In the genomic region with DNA sequence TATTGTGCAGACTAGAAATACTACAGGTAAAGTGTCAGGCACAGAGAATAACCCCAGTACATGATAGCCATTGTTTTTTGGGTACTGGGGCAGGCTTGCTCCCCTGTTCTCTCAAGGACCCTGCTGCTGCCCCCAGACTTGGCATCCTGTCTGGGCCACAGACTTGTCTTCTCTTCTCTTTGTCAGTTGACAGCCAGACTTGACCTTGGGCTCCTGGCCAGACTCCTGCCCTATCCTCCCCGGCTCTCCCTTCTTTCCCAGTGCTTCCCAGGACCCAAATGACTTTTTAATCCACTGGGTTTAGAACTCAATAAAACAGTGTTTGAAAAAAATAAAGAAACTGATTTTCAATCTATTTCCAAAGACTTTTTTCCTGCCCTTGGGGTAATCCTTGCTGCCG, we compare ENCODE assay signal across 32 cellular contexts.
"Had no signal": no experiment of that assay in that cellular context is flagged by ENCODE, and none has a peak within 500 bp of the region (broad histone marks: within the 10 kb centered on the region; RNA-seq: fewer than 3 reads in every experiment).

No MANE protein-coding gene starts in this region.

- H3K4me1 Mint-ChIP-seq: activated B cell treated with CpG ODN at 0.5 μM for 24 hours; activated CD8-positive, alpha-beta memory T cell treated with anti-CD3 and anti-CD28 coated beads, Interleukin-2, amount 10 ng/mL, durations not matched to agents 7 days and 5 days; activated naive CD4-positive, alpha-beta T cell treated with anti-CD3 and anti-CD28 coated beads, Interleukin-2, amount 50 U/mL, for 24 hours; activated naive CD8-positive, alpha-beta T cell treated with anti-CD3 and anti-CD28 coated beads, Interleukin-2, amount 50 U/mL, for 24 hours; T-helper 17 cell had no signal

- H3K9me3 Mint-ChIP-seq: activated B cell treated with CpG ODN at 0.5 μM for 24 hours; activated CD4-positive, alpha-beta memory T cell treated with anti-CD3 and anti-CD28 coated beads for 36 hours; activated naive CD4-positive, alpha-beta T cell treated with anti-CD3 and anti-CD28 coated beads for 36 hours; activated naive CD4-positive, alpha-beta T cell treated with anti-CD3 and anti-CD28 coated beads, Interleukin-2, amount 50 U/mL, for 24 hours; activated naive CD8-positive, alpha-beta T cell treated with anti-CD3 and anti-CD28 coated beads for 36 hours; activated naive CD8-positive, alpha-beta T cell treated with anti-CD3 and anti-CD28 coated beads, Interleukin-2, amount 50 U/mL, for 24 hours; activated T-helper 1 cell treated with anti-CD3 and anti-CD28 coated beads, Interleukin-12 subunit alpha, Interleukin-12 subunit beta, Interleukin-2, Interleukin-4 antibody, amounts not matched to agents 30 ng/mL and 10 ng/mL and 1 ng/mL, durations not matched to agents 14 hours and 24 hours and 36 hours; activated T-helper 2 cell treated with anti-CD3 and anti-CD28 coated beads, Interferon-gamma antibody, Interleukin-2, Interleukin-4, amounts not matched to agents 10 μg/mL and 5 μg/mL and 100 μg/mL, durations not matched to agents 14 hours and 24 hours and 36 hours; T-helper 2 cell treated with Interferon-gamma antibody and Interleukin-4, amounts not matched to agents 5 μg/mL and 100 μg/mL, for 36 hours had no signal

- DNase-seq: activated B cell treated with CpG ODN at 0.5 μM for 24 hours; activated CD4-positive, alpha-beta memory T cell treated with anti-CD3 and anti-CD28 coated beads for 36 hours; activated CD4-positive, alpha-beta T cell treated with anti-CD3 and anti-CD28 coated beads for 48 hours; activated CD4-positive, alpha-beta T cell treated with anti-CD3 and anti-CD28 coated beads, Interleukin-2, amount 50 U/mL, for 1 hour; activated CD8-positive, alpha-beta memory T cell treated with anti-CD3 and anti-CD28 coated beads, Interleukin-2, amount 10 ng/mL, durations not matched to agents 7 days and 5 days; activated CD8-positive, alpha-beta memory T cell treated with anti-CD3 and anti-CD28 coated beads, Interleukin-2, amount 50 U/mL, for 4 hours; activated CD8-positive, alpha-beta T cell treated with anti-CD3 and anti-CD28 coated beads, Interleukin-2, amount 10 ng/mL, durations not matched to agents 7 days and 5 days; activated effector memory CD4-positive, alpha-beta T cell treated with anti-CD3 and anti-CD28 coated beads, Interleukin-2, amount 50 U/mL, for 16 hours; activated naive CD4-positive, alpha-beta T cell treated with anti-CD3 and anti-CD28 coated beads for 36 hours; activated naive CD8-positive, alpha-beta T cell treated with anti-CD3 and anti-CD28 coated beads for 36 hours; activated naive CD8-positive, alpha-beta T cell treated with anti-CD3 and anti-CD28 coated beads, Interleukin-2, amount 50 U/mL, for 24 hours; activated T-cell treated with anti-CD3 and anti-CD28 coated beads, Interleukin-2, amount 50 U/mL, for 1 hour; activated T-cell treated with anti-CD3 and anti-CD28 coated beads, Interleukin-2, amount 50 U/mL, for 48 hours; adrenal gland; amygdala; aorta; body of pancreas; central memory CD4-positive, alpha-beta T cell; cerebellar nuclear complex; colonic mucosa; effector CD8-positive, alpha-beta T cell; T-helper 1 cell; T-helper 17 cell; T1000 had no signal

- H3K36me3 ChIP-seq: adrenal gland, colonic mucosa, WERI-Rb-1 had no signal

- H3K27ac Mint-ChIP-seq: activated B cell treated with CpG ODN at 0.5 μM for 24 hours; activated CD4-positive, alpha-beta memory T cell treated with anti-CD3 and anti-CD28 coated beads for 36 hours; activated CD8-positive, alpha-beta memory T cell treated with anti-CD3 and anti-CD28 coated beads, Interleukin-2, amount 10 ng/mL, durations not matched to agents 7 days and 5 days; activated CD8-positive, alpha-beta T cell treated with anti-CD3 and anti-CD28 coated beads, Interleukin-2, amount 10 ng/mL, durations not matched to agents 7 days and 5 days; activated naive CD4-positive, alpha-beta T cell treated with anti-CD3 and anti-CD28 coated beads for 36 hours; activated naive CD4-positive, alpha-beta T cell treated with anti-CD3 and anti-CD28 coated beads, Interleukin-2, amount 50 U/mL, for 24 hours; activated naive CD8-positive, alpha-beta T cell treated with anti-CD3 and anti-CD28 coated beads for 36 hours; activated naive CD8-positive, alpha-beta T cell treated with anti-CD3 and anti-CD28 coated beads, Interleukin-2, amount 50 U/mL, for 24 hours; activated T-helper 1 cell treated with anti-CD3 and anti-CD28 coated beads, Interleukin-12 subunit alpha, Interleukin-12 subunit beta, Interleukin-2, Interleukin-4 antibody, amounts not matched to agents 30 ng/mL and 10 ng/mL and 1 ng/mL, durations not matched to agents 14 hours and 24 hours and 36 hours; activated T-helper 2 cell treated with anti-CD3 and anti-CD28 coated beads, Interferon-gamma antibody, Interleukin-2, Interleukin-4, amounts not matched to agents 10 μg/mL and 5 μg/mL and 100 μg/mL, durations not matched to agents 14 hours and 24 hours and 36 hours; endodermal cell; T-helper 17 cell; T-helper 2 cell treated with Interferon-gamma antibody and Interleukin-4, amounts not matched to agents 5 μg/mL and 100 μg/mL, for 36 hours had no signal

- H3K27me3 ChIP-seq: adrenal gland, body of pancreas, colonic mucosa had no signal

- H3K36me3 Mint-ChIP-seq: activated CD4-positive, alpha-beta memory T cell treated with anti-CD3 and anti-CD28 coated beads for 36 hours; activated CD8-positive, alpha-beta memory T cell treated with anti-CD3 and anti-CD28 coated beads, Interleukin-2, amount 10 ng/mL, durations not matched to agents 7 days and 5 days; activated naive CD4-positive, alpha-beta T cell treated with anti-CD3 and anti-CD28 coated beads, Interleukin-2, amount 50 U/mL, for 24 hours; activated naive CD8-positive, alpha-beta T cell treated with anti-CD3 and anti-CD28 coated beads for 36 hours had no signal

- H3K4me1 ChIP-seq: adrenal gland, body of pancreas, colonic mucosa had no signal

- H3K4me3 ChIP-seq: adrenal gland, body of pancreas, colonic mucosa had no signal

- H3K27ac ChIP-seq: adrenal gland, body of pancreas, colonic mucosa, WERI-Rb-1 had no signal

- ATAC-seq: activated CD4-positive, CD25-positive, alpha-beta regulatory T cell treated with anti-CD3 and anti-CD28 coated beads, Interleukin-2, amount 50 U/mL, for 24 hours; activated CD8-positive, alpha-beta memory T cell treated with anti-CD3 and anti-CD28 coated beads, Interleukin-2, amount 10 ng/mL, durations not matched to agents 7 days and 5 days; activated CD8-positive, alpha-beta T cell treated with anti-CD3 and anti-CD28 coated beads, Interleukin-2, amount 10 ng/mL, durations not matched to agents 7 days and 5 days; activated naive CD8-positive, alpha-beta T cell treated with anti-CD3 and anti-CD28 coated beads, Interleukin-2, amount 50 U/mL, for 24 hours; body of pancreas; esophagus mucosa; T-helper 17 cell had no signal

- H3K9me3 ChIP-seq: adrenal gland, body of pancreas, colonic mucosa had no signal

- H3K4me3 Mint-ChIP-seq: activated B cell treated with CpG ODN at 0.5 μM for 24 hours; activated CD4-positive, alpha-beta memory T cell treated with anti-CD3 and anti-CD28 coated beads for 36 hours; activated CD8-positive, alpha-beta memory T cell treated with anti-CD3 and anti-CD28 coated beads, Interleukin-2, amount 10 ng/mL, durations not matched to agents 7 days and 5 days; activated CD8-positive, alpha-beta T cell treated with anti-CD3 and anti-CD28 coated beads, Interleukin-2, amount 10 ng/mL, durations not matched to agents 7 days and 5 days; activated naive CD4-positive, alpha-beta T cell treated with anti-CD3 and anti-CD28 coated beads for 36 hours; activated naive CD4-positive, alpha-beta T cell treated with anti-CD3 and anti-CD28 coated beads, Interleukin-2, amount 50 U/mL, for 24 hours; activated naive CD8-positive, alpha-beta T cell treated with anti-CD3 and anti-CD28 coated beads for 36 hours; activated naive CD8-positive, alpha-beta T cell treated with anti-CD3 and anti-CD28 coated beads, Interleukin-2, amount 50 U/mL, for 24 hours; activated T-helper 1 cell treated with anti-CD3 and anti-CD28 coated beads, Interleukin-12 subunit alpha, Interleukin-12 subunit beta, Interleukin-2, Interleukin-4 antibody, amounts not matched to agents 30 ng/mL and 10 ng/mL and 1 ng/mL, durations not matched to agents 14 hours and 24 hours and 36 hours; endodermal cell; T-helper 17 cell; T-helper 2 cell treated with Interferon-gamma antibody and Interleukin-4, amounts not matched to agents 5 μg/mL and 100 μg/mL, for 36 hours had no signal
